1 cellular context compared by ENCODE assay signal in genomic region chr1:156772222-156772621, GRCh38.
TF ChIP-seq lines count a peak whose summit lies in the region.

No MANE protein-coding gene starts in this region.

TF ChIP-seq in GM12878, 131 proteins besides CTCF, POLR2A, EP300 and RAD21:
- TF ChIP-seq JUND (IDR thresholded peaks at IDR 0.05; ENCODE audit: low read depth, low read length), result no peak
- no peak for TF ChIP-seq PAX8 (IDR thresholded peaks at IDR 0.05)
- no peak for TF ChIP-seq E4F1 (IDR thresholded peaks at IDR 0.05; ENCODE audit: borderline replicate concordance, partially characterized antibody)
- no peak for TF ChIP-seq NRF1 (conservative IDR thresholded peaks at IDR 0.05; ENCODE audit: low read depth, low read length)
- TF ChIP-seq NR2C1 (IDR thresholded peaks at IDR 0.05), result no peak
- TF ChIP-seq ZBTB40 (IDR thresholded peaks at IDR 0.05; ENCODE audit: borderline replicate concordance), result no peak
- no peak for TF ChIP-seq SREBF1 (IDR thresholded peaks at IDR 0.05; ENCODE audit: low read length)
- no peak for TF ChIP-seq MEF2A (IDR thresholded peaks at IDR 0.05; ENCODE audit: insufficient read depth, low read depth, low read length)
- TF ChIP-seq MYB (IDR thresholded peaks at IDR 0.05; ENCODE audit: borderline replicate concordance, low read depth, low read length), result no peak
- TF ChIP-seq CHD2 (IDR thresholded peaks at IDR 0.05; ENCODE audit: borderline replicate concordance, low read depth, low read length), result no peak
- no peak for TF ChIP-seq SUPT20H (IDR thresholded peaks at IDR 0.05; ENCODE audit: borderline replicate concordance, control insufficient read depth, low read depth, low read length)
- no peak for TF ChIP-seq FOS (IDR thresholded peaks at IDR 0.05; ENCODE audit: borderline replicate concordance, extremely low read depth, insufficient read length)
- no peak for TF ChIP-seq YBX1 (IDR thresholded peaks at IDR 0.05)
- TF ChIP-seq CREB1 (IDR thresholded peaks at IDR 0.05; ENCODE audit: low read depth), result no peak
- TF ChIP-seq TCF3 (IDR thresholded peaks at IDR 0.05; ENCODE audit: borderline replicate concordance, insufficient read depth, low read depth, low read length), result no peak
- TF ChIP-seq TCF7 (IDR thresholded peaks at IDR 0.05; ENCODE audit: borderline replicate concordance), result no peak
- TF ChIP-seq PKNOX1 (IDR thresholded peaks at IDR 0.05), result no peak
- no peak for TF ChIP-seq ZNF274 (IDR thresholded peaks at IDR 0.05; ENCODE audit: insufficient read depth, insufficient read length)
- TF ChIP-seq EZH2 (IDR thresholded peaks at IDR 0.05; ENCODE audit: borderline replicate concordance, control insufficient read depth, low read depth, low read length), result no peak
- no peak for TF ChIP-seq IKZF1 (conservative IDR thresholded peaks at IDR 0.05)
TF ChIP-seq in GM12878: peak in this region for 0.
